Comparison of ENCODE assay signal across 23 cellular contexts in the genomic region with DNA sequence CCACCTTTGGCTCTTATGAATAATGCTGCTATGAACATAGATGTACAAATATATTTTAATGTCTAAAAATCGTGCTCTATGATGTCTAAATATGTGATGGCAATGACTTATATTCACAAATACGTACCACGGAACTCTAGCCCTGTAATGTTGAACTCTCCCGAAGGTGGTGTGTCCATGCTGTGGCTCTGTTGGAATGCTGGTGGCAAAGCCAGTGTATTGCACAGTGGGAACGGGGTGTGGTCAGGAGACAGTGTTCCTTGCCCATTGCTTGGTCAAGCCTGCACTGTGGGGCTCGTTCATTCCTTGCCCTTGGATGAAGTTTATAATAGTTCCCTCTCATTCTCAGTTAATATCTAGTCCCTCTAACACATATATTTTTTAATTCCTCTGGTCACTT.
"Had no signal": no experiment of that assay in that cellular context is flagged by ENCODE, and none has a peak within 500 bp of the region (broad histone marks: within the 10 kb centered on the region; RNA-seq: fewer than 3 reads in every experiment).

No MANE protein-coding gene starts in this region.

- H3K27me3 Mint-ChIP-seq: IgD-negative memory B cell had no signal

- H3K9me3 ChIP-seq: SJSA1 had no signal

- DNase-seq: Kasumi-1, MM.1S, NCI-H1092 treated with DMSO at 0.1 percent for 48 hours, NCI-H1436, NCI-H187, NCI-H2029, NCI-H2081 treated with DMSO at 0.1 percent for 48 hours, NCI-H2171, NCI-H226, NCI-H446, NCI-H510A, NCI-H524 treated with DMSO at 0.1 percent for 48 hours, NCI-H69, NCI-H774, Right ventricle myocardium superior, RPMI8226, SIG-M5 had no signal

- H3K4me3 Mint-ChIP-seq: IgD-negative memory B cell had no signal

- H3K27ac Mint-ChIP-seq: IgD-negative memory B cell had no signal

- H3K27ac ChIP-seq: HL-60, KMS-11, SJSA1, SK-N-MC had no signal

- H3K4me1 ChIP-seq: SJSA1 had no signal

- H3K4me3 ChIP-seq: K562, SJSA1, SK-N-MC had no signal

- H3K9ac ChIP-seq: KMS-11 had no signal

- H3K4me2 ChIP-seq: KMS-11 had no signal

- ATAC-seq: K562 had no signal

- H3K27me3 ChIP-seq: SJSA1 had no signal
